Comparison of ENCODE assay signal across 1 cellular context in the genomic region with DNA sequence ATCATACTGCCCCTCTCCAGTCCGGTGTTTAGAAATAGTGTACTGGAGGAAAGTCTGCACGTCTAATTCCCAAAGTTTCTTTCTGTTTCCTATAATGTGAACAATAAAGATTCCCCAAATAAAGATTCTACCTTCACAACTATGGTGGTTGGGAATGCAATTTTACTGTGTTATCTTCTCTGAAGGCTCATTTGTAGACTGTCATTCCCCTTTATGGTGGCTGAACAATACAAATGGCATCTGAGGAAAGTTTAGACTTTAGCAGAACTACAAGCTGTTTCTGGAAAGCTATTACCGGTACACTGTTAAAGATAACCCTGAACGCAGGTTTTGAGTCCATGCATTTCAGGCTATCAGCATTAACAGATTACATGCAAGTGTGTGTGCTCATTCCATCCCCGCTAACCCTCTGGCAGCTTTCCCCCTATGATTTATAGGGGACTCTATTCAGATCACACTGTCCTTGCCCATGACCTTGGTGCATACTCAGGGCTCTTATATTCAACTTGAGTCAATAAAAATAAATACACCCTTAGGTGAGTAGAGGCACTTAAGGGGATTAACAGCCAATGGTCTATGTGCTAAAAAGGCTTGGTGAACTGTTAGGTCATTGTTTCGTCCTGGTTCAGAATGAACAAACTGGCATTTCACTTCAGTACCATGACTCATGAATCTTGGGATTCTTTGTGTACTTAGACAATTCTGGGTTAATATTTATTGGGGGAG.
TF ChIP-seq lines count a peak whose summit lies in the region.

No MANE protein-coding gene starts in this region.

TF ChIP-seq in HepG2, 621 proteins besides CTCF, POLR2A, EP300 and RAD21 (continued from another document):
- TF ChIP-seq, protein P1, sequence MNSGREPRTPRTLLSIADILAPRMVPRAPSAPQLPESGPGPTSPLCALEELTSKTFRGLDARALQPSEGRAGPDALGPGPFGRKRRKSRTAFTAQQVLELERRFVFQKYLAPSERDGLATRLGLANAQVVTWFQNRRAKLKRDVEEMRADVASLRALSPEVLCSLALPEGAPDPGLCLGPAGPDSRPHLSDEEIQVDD (CRISPR knock-in tag; IDR thresholded peaks at IDR 0.05; ENCODE audit: borderline replicate concordance) = no peak
- TF ChIP-seq CEBPG (CRISPR knock-in tag; IDR thresholded peaks at IDR 0.05) = peak; percentile 95
- TF ChIP-seq ATF1 (CRISPR knock-in tag; IDR thresholded peaks at IDR 0.05) = no peak
- no peak for TF ChIP-seq HHEX (CRISPR knock-in tag; IDR thresholded peaks at IDR 0.05)
- no peak for TF ChIP-seq SALL1 (CRISPR knock-in tag; IDR thresholded peaks at IDR 0.05)
- TF ChIP-seq, protein P2, sequence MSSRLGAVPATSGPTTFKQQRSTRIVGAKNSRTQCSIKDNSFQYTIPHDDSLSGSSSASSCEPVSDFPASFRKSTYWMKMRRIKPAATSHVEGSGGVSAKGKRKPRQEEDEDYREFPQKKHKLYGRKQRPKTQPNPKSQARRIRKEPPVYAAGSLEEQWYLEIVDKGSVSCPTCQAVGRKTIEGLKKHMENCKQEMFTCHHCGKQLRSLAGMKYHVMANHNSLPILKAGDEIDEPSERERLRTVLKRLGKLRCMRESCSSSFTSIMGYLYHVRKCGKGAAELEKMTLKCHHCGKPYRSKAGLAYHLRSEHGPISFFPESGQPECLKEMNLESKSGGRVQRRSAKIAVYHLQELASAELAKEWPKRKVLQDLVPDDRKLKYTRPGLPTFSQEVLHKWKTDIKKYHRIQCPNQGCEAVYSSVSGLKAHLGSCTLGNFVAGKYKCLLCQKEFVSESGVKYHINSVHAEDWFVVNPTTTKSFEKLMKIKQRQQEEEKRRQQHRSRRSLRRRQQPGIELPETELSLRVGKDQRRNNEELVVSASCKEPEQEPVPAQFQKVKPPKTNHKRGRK (CRISPR knock-in tag; IDR thresholded peaks at IDR 0.05) = no peak
- no peak for TF ChIP-seq CREB1 (IDR thresholded peaks at IDR 0.05)
- TF ChIP-seq CREB1 (CRISPR knock-in tag; IDR thresholded peaks at IDR 0.05) = 0 out of 2 replicates have a peak, but pooled peaks have one; percentile 38
- no peak for TF ChIP-seq ZFP62 (CRISPR knock-in tag; IDR thresholded peaks at IDR 0.05)
- TF ChIP-seq SALL2 (CRISPR knock-in tag; IDR thresholded peaks at IDR 0.05) = no peak
- TF ChIP-seq PLRG1 (conservative IDR thresholded peaks at IDR 0.05) = no peak
- no peak for TF ChIP-seq SATB2 (CRISPR knock-in tag; IDR thresholded peaks at IDR 0.05)
- no peak for TF ChIP-seq JUNB (CRISPR knock-in tag; IDR thresholded peaks at IDR 0.05; ENCODE audit: borderline replicate concordance)
- TF ChIP-seq, protein P3, sequence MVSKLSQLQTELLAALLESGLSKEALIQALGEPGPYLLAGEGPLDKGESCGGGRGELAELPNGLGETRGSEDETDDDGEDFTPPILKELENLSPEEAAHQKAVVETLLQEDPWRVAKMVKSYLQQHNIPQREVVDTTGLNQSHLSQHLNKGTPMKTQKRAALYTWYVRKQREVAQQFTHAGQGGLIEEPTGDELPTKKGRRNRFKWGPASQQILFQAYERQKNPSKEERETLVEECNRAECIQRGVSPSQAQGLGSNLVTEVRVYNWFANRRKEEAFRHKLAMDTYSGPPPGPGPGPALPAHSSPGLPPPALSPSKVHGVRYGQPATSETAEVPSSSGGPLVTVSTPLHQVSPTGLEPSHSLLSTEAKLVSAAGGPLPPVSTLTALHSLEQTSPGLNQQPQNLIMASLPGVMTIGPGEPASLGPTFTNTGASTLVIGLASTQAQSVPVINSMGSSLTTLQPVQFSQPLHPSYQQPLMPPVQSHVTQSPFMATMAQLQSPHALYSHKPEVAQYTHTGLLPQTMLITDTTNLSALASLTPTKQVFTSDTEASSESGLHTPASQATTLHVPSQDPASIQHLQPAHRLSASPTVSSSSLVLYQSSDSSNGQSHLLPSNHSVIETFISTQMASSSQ (IDR thresholded peaks at IDR 0.05; ENCODE audit: low read depth) = peak; percentile 76
- TF ChIP-seq, protein P3 (CRISPR knock-in tag; IDR thresholded peaks at IDR 0.05; ENCODE audit: borderline replicate concordance) = no peak; the same call in 1 of the 2 replicates
- TF ChIP-seq, protein P4, sequence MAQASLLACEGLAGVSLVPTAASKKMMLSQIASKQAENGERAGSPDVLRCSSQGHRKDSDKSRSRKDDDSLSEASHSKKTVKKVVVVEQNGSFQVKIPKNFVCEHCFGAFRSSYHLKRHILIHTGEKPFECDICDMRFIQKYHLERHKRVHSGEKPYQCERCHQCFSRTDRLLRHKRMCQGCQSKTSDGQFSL (CRISPR knock-in tag; IDR thresholded peaks at IDR 0.05) = no peak
- TF ChIP-seq NCOA2 (CRISPR knock-in tag; IDR thresholded peaks at IDR 0.05) = peak; percentile 4; the same call in 1 of the 2 replicates
- peak; percentile 67 for TF ChIP-seq GATAD2A (CRISPR knock-in tag; IDR thresholded peaks at IDR 0.05)
- TF ChIP-seq POLR2AphosphoS2 (IDR thresholded peaks at IDR 0.05; ENCODE audit: low read depth, low read length) = no peak
- TF ChIP-seq KLF6 (CRISPR knock-in tag; IDR thresholded peaks at IDR 0.05) = no peak
- TF ChIP-seq, protein P5, sequence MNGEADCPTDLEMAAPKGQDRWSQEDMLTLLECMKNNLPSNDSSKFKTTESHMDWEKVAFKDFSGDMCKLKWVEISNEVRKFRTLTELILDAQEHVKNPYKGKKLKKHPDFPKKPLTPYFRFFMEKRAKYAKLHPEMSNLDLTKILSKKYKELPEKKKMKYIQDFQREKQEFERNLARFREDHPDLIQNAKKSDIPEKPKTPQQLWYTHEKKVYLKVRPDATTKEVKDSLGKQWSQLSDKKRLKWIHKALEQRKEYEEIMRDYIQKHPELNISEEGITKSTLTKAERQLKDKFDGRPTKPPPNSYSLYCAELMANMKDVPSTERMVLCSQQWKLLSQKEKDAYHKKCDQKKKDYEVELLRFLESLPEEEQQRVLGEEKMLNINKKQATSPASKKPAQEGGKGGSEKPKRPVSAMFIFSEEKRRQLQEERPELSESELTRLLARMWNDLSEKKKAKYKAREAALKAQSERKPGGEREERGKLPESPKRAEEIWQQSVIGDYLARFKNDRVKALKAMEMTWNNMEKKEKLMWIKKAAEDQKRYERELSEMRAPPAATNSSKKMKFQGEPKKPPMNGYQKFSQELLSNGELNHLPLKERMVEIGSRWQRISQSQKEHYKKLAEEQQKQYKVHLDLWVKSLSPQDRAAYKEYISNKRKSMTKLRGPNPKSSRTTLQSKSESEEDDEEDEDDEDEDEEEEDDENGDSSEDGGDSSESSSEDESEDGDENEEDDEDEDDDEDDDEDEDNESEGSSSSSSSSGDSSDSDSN (CRISPR knock-in tag; IDR thresholded peaks at IDR 0.05) = no peak
- TF ChIP-seq FOXA3 (CRISPR knock-in tag; IDR thresholded peaks at IDR 0.05) = peak; percentile 76
- peak; percentile 50; the same call in 1 of the 2 replicates for TF ChIP-seq NFE2L2 (IDR thresholded peaks at IDR 0.05; ENCODE audit: low read length)
- TF ChIP-seq TEAD3 (CRISPR knock-in tag; optimal IDR thresholded peaks at IDR 0.05; ENCODE audit: borderline replicate concordance) = peak; percentile 24
- 0 out of 2 replicates have a peak, but pooled peaks have one; percentile 32 for TF ChIP-seq NFE2 (CRISPR knock-in tag; IDR thresholded peaks at IDR 0.05)
- peak; percentile 17; the same call in 1 of the 2 replicates for TF ChIP-seq FOSL1 (CRISPR knock-in tag; IDR thresholded peaks at IDR 0.05; ENCODE audit: borderline replicate concordance)
- TF ChIP-seq CBX1 (IDR thresholded peaks at IDR 0.05; ENCODE audit: low read depth) = no peak
- no peak for TF ChIP-seq ZNF264 (CRISPR knock-in tag; IDR thresholded peaks at IDR 0.05)
